In genomic region chr9:101350285-101350684, GRCh38 we compare ENCODE assay signal across 2 cellular contexts.
A peak's percentile ranks its signal among the peaks of the same experiment; 100 is the strongest.
TF ChIP-seq lines count a peak whose summit lies in the region.

No MANE protein-coding gene starts in this region.

TF ChIP-seq in HepG2, 621 proteins besides CTCF, POLR2A, EP300 and RAD21 (continues in another document):
- TF ChIP-seq KLF13 (CRISPR knock-in tag; IDR thresholded peaks at IDR 0.05): no peak
- no peak for TF ChIP-seq HIVEP1 (CRISPR knock-in tag; IDR thresholded peaks at IDR 0.05)
- no peak for TF ChIP-seq FOXM1 (CRISPR knock-in tag; IDR thresholded peaks at IDR 0.05)
- TF ChIP-seq, protein P1, sequence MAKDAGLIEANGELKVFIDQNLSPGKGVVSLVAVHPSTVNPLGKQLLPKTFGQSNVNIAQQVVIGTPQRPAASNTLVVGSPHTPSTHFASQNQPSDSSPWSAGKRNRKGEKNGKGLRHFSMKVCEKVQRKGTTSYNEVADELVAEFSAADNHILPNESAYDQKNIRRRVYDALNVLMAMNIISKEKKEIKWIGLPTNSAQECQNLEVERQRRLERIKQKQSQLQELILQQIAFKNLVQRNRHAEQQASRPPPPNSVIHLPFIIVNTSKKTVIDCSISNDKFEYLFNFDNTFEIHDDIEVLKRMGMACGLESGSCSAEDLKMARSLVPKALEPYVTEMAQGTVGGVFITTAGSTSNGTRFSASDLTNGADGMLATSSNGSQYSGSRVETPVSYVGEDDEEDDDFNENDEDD (CRISPR knock-in tag; IDR thresholded peaks at IDR 0.05; ENCODE audit: borderline replicate concordance): no peak
- TF ChIP-seq E2F1 (CRISPR knock-in tag; IDR thresholded peaks at IDR 0.05): no peak
- no peak for TF ChIP-seq CHD2 (IDR thresholded peaks at IDR 0.05; ENCODE audit: low read depth, low read length)
- no peak for TF ChIP-seq ZMYM4 (CRISPR knock-in tag; IDR thresholded peaks at IDR 0.05)
- TF ChIP-seq ZNF136 (CRISPR knock-in tag; IDR thresholded peaks at IDR 0.05; ENCODE audit: low read depth): no peak
- TF ChIP-seq FOXK1 (CRISPR knock-in tag; IDR thresholded peaks at IDR 0.05; ENCODE audit: borderline replicate concordance, low read depth): no peak
- TF ChIP-seq, protein P2, sequence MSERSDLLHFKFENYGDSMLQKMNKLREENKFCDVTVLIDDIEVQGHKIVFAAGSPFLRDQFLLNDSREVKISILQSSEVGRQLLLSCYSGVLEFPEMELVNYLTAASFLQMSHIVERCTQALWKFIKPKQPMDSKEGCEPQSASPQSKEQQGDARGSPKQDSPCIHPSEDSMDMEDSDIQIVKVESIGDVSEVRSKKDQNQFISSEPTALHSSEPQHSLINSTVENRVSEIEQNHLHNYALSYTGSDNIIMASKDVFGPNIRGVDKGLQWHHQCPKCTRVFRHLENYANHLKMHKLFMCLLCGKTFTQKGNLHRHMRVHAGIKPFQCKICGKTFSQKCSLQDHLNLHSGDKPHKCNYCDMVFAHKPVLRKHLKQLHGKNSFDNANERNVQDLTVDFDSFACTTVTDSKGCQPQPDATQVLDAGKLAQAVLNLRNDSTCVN (CRISPR knock-in tag; IDR thresholded peaks at IDR 0.05; ENCODE audit: borderline replicate concordance): no peak
- no peak for TF ChIP-seq RAD51 (IDR thresholded peaks at IDR 0.05; ENCODE audit: borderline replicate concordance)
- TF ChIP-seq STAT5B (CRISPR knock-in tag; IDR thresholded peaks at IDR 0.05): no peak
- TF ChIP-seq RARA (CRISPR knock-in tag; IDR thresholded peaks at IDR 0.05): peak; percentile 56; the same call in 1 of the 2 replicates
- peak; percentile 43; the same call in 1 of the 2 replicates for TF ChIP-seq NR2F6 (IDR thresholded peaks at IDR 0.05)
- TF ChIP-seq NR2F6 (CRISPR knock-in tag; IDR thresholded peaks at IDR 0.05): peak; percentile 28; the same call in 1 of the 2 replicates
- TF ChIP-seq, protein P3, sequence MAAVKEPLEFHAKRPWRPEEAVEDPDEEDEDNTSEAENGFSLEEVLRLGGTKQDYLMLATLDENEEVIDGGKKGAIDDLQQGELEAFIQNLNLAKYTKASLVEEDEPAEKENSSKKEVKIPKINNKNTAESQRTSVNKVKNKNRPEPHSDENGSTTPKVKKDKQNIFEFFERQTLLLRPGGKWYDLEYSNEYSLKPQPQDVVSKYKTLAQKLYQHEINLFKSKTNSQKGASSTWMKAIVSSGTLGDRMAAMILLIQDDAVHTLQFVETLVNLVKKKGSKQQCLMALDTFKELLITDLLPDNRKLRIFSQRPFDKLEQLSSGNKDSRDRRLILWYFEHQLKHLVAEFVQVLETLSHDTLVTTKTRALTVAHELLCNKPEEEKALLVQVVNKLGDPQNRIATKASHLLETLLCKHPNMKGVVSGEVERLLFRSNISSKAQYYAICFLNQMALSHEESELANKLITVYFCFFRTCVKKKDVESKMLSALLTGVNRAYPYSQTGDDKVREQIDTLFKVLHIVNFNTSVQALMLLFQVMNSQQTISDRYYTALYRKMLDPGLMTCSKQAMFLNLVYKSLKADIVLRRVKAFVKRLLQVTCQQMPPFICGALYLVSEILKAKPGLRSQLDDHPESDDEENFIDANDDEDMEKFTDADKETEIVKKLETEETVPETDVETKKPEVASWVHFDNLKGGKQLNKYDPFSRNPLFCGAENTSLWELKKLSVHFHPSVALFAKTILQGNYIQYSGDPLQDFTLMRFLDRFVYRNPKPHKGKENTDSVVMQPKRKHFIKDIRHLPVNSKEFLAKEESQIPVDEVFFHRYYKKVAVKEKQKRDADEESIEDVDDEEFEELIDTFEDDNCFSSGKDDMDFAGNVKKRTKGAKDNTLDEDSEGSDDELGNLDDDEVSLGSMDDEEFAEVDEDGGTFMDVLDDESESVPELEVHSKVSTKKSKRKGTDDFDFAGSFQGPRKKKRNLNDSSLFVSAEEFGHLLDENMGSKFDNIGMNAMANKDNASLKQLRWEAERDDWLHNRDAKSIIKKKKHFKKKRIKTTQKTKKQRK (IDR thresholded peaks at IDR 0.05; ENCODE audit: low read length): no peak
- TF ChIP-seq SOX5 (CRISPR knock-in tag; IDR thresholded peaks at IDR 0.05; ENCODE audit: borderline replicate concordance): peak; percentile 23; the same call in 1 of the 2 replicates
- no peak for TF ChIP-seq RFX5 (IDR thresholded peaks at IDR 0.05; ENCODE audit: low read depth, low read length)
- no peak for TF ChIP-seq CHD4 (IDR thresholded peaks at IDR 0.05; ENCODE audit: borderline replicate concordance, low read length)
- TF ChIP-seq ZMAT3 (CRISPR knock-in tag; conservative IDR thresholded peaks at IDR 0.05): no peak
- TF ChIP-seq PLSCR1 (CRISPR knock-in tag; IDR thresholded peaks at IDR 0.05; ENCODE audit: borderline replicate concordance): no peak
- TF ChIP-seq MAF1 (CRISPR knock-in tag; IDR thresholded peaks at IDR 0.05; ENCODE audit: borderline replicate concordance): no peak
- no peak for TF ChIP-seq MAZ (IDR thresholded peaks at IDR 0.05; ENCODE audit: borderline replicate concordance, low read depth, low read length)
- TF ChIP-seq MAZ (CRISPR knock-in tag; IDR thresholded peaks at IDR 0.05; ENCODE audit: low read depth): 0 out of 2 replicates have a peak, but pooled peaks have one; percentile 34
- TF ChIP-seq MED1 (CRISPR knock-in tag; IDR thresholded peaks at IDR 0.05): peak; percentile 86
- TF ChIP-seq JUND (CRISPR knock-in tag; IDR thresholded peaks at IDR 0.05): no peak
- TF ChIP-seq NFE2L2 (IDR thresholded peaks at IDR 0.05; ENCODE audit: low read length): no peak
- TF ChIP-seq ZNF850 (CRISPR knock-in tag; conservative IDR thresholded peaks at IDR 0.05): no peak

TF ChIP-seq in liver, 16 proteins besides CTCF, POLR2A, EP300 and RAD21:
- TF ChIP-seq NR2F2 (IDR thresholded peaks at IDR 0.05) (no peak), HNF4G (IDR thresholded peaks at IDR 0.05) (no peak), JUND (IDR thresholded peaks at IDR 0.05) (peak in 1 of 2 donors; percentile 54), RXRA (IDR thresholded peaks at IDR 0.05) (peak; percentile 57 to 71), GABPA (IDR thresholded peaks at IDR 0.05 in 1 of 2, conservative IDR thresholded peaks at IDR 0.05 in 1 of 2) (no peak), ATF3 (IDR thresholded peaks at IDR 0.05) (no peak), HNF4A (conservative IDR thresholded peaks at IDR 0.05) (peak; percentile 57 to 62), REST (IDR thresholded peaks at IDR 0.05) (peak; percentile 43), YY1 (IDR thresholded peaks at IDR 0.05) (no peak), ZBTB33 (IDR thresholded peaks at IDR 0.05) (peak; percentile 15), FOXA1 (IDR thresholded peaks at IDR 0.05) (peak; percentile 54), SP1 (IDR thresholded peaks at IDR 0.05) (peak; percentile 57), TAF1 (conservative IDR thresholded peaks at IDR 0.05) (no peak), FOXA2 (IDR thresholded peaks at IDR 0.05) (peak; percentile 74), EGR1 (IDR thresholded peaks at IDR 0.05; ENCODE audit: low read depth in 2 of 2) (no peak)
- TF ChIP-seq, protein P4, sequence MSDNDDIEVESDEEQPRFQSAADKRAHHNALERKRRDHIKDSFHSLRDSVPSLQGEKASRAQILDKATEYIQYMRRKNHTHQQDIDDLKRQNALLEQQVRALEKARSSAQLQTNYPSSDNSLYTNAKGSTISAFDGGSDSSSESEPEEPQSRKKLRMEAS (IDR thresholded peaks at IDR 0.05): no peak
